30 cellular contexts compared by ENCODE assay signal in the genomic region with DNA sequence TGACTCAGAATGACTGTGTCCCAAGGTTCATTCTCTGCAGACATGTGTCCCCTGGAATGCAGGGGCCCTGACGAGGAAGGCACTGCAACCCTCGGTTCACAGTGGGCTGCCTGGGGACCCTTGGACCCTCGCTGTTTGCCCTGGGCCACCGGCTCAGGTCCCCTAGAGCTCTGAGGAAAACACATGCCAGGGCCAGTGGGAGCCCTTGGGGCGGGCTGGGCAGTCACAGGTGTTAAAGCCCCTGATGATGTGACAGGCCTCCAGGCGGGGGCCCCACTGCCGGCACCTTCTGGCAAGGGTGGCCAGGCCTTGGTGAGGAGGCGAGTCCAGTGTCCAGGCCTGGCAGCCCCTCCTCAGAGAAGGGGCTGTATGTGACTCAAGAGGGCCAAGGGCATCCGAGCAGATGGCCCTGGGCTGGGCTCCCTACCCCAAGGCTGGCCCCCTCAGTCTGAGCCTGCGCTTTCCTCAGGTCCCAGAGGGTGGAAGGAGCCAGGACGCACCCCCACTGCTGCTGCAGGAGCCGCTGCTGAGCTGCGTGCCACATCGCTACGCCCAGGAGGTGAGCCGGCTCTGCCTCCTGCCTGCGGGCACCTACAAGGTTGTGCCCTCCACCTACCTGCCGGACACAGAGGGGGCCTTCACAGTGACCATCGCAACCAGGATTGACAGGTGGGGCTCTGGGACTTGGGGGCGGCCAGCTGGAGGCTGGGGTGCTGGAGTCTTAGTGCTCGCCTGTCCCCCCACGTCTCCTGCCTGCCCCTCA. TPM values are rescaled to one million over a fixed set of nuclear protein-coding genes. Genes with fewer than 3 reads are reported as not detected.
DNase-seq lines count a peak whose midpoint lies in the region; ATAC-seq and TF ChIP-seq lines count a peak whose summit lies in the region.
"Had no signal": no experiment of that assay in that cellular context is flagged by ENCODE, and none has a peak within 500 bp of the region (broad histone marks: within the 10 kb centered on the region; RNA-seq: fewer than 3 reads in every experiment).

No MANE protein-coding gene starts in this region.

- H3K36me3 Mint-ChIP-seq in endodermal cell (ENCODE audit: low read depth), result peaks cover 9% of the 10 kb centered on the region
- H3K36me3 Mint-ChIP-seq: immature natural killer cell had no signal

- H3K9me3 ChIP-seq in BLaER1 (no peaks in the 10 kb centered on the region), Peyer's patch (no peaks in the 10 kb centered on the region), psoas muscle (no peaks in the 10 kb centered on the region), endodermal cell (ENCODE audit: control insufficient read depth, low read length) (no peaks in the 10 kb centered on the region), SJCRH30 (replicated peaks) (no peaks in the 10 kb centered on the region), gastroesophageal sphincter (no peaks in the 10 kb centered on the region)
- H3K9me3 ChIP-seq: esophagus squamous epithelium, thoracic aorta had no signal

- H3K27me3 ChIP-seq in BLaER1 (no peaks in the 10 kb centered on the region), Peyer's patch (no peaks in the 10 kb centered on the region), psoas muscle (ENCODE audit: insufficient read depth in 3 of 3, low read length in 2 of 3) (no peaks in the 10 kb centered on the region), endodermal cell (ENCODE audit: control insufficient read depth, insufficient read depth, low read length, poor library complexity, severe bottlenecking) (no peaks in the 10 kb centered on the region), SJCRH30 (no peaks in the 10 kb centered on the region), gastroesophageal sphincter (no peaks in the 10 kb centered on the region)
- H3K27me3 ChIP-seq: cardiac muscle cell, esophagus squamous epithelium had no signal

- 89 to 100% (median 93%) methylated on average over 20 to 22 of the region's 22 CpGs for WGBS in psoas muscle, 3 donors
- WGBS in endodermal cell (ENCODE audit: insufficient coverage in 1 of 2, insufficient read length in 1 of 2), 2 experiments, result 93 to 94% methylated on average over 8 to 22 of the region's 22 CpGs
- 100% methylated on average over 1 of the region's 22 CpGs; no CpG with 5 or more reads in 1 of the 2 donors for WGBS in gastroesophageal sphincter (ENCODE audit: low coverage in 1 of 2), 2 donors

- peaks cover 27% of the 10 kb centered on the region for H3K4me1 ChIP-seq in BLaER1
- H3K4me1 ChIP-seq in Peyer's patch, result no peaks in the 10 kb centered on the region
- peaks cover 10% of the 10 kb centered on the region for H3K4me1 ChIP-seq in psoas muscle
- no peaks in the 10 kb centered on the region for H3K4me1 ChIP-seq in endodermal cell (ENCODE audit: control insufficient read depth, insufficient read depth, low read length)
- no peaks in the 10 kb centered on the region for H3K4me1 ChIP-seq in SJCRH30
- peaks cover 0 to 47% (median 0%) of the 10 kb centered on the region in 3 donors for H3K4me1 ChIP-seq in gastroesophageal sphincter

- H3K27ac Mint-ChIP-seq in endodermal cell, result no peak overlapping the region
- H3K27ac Mint-ChIP-seq: activated B cell treated with CpG ODN at 0.5 μM for 24 hours, immature natural killer cell had no signal

- intact Hi-C loops in left ventricle myocardium superior (cut with micrococcal nuclease), result no loop called here
- intact Hi-C loops in psoas muscle (cut with DNase I), result no loop called here

- TF ChIP-seq POLR2A in Peyer's patch (IDR thresholded peaks at IDR 0.05) (no peak), gastroesophageal sphincter (IDR thresholded peaks at IDR 0.05) (no peak)

- no peaks in the 10 kb centered on the region for H3K4me1 Mint-ChIP-seq in endodermal cell
- H3K4me1 Mint-ChIP-seq: activated B cell treated with CpG ODN at 0.5 μM for 24 hours, immature natural killer cell had no signal

- ATAC-seq in left ventricle myocardium superior, result no peak
- no peak for ATAC-seq in psoas muscle
- no peak for ATAC-seq in gastroesophageal sphincter

- TF ChIP-seq CTCF in Peyer's patch (IDR thresholded peaks at IDR 0.05) (no peak), psoas muscle (IDR thresholded peaks at IDR 0.05) (no peak), endodermal cell (conservative IDR thresholded peaks at IDR 0.05) (no peak), gastroesophageal sphincter (IDR thresholded peaks at IDR 0.05) (no peak)

- DNase-seq in Peyer's patch, result peak in 2 of 3 donors; percentile 37 to 40
- peak; percentile 27 for DNase-seq in left ventricle myocardium superior
- peak; percentile 15 to 46 for DNase-seq in psoas muscle
- DNase-seq in endodermal cell, result no peak
- DNase-seq in SJCRH30, result no peak
- DNase-seq: activated B cell treated with CpG ODN at 0.5 μM for 24 hours; activated CD4-positive, alpha-beta T cell treated with anti-CD3 and anti-CD28 coated beads, Interleukin-2, amount 50 U/mL, for 48 hours; activated naive CD4-positive, alpha-beta T cell; DMS53; esophagus squamous epithelium; GOT3; hippocampal formation; immature natural killer cell; KBM-7; MM.1S; NCI-H1417; NCI-H2081 treated with DMSO at 0.1 percent for 48 hours; NCI-H345; NCI-H82; SHP77; small intestine; stimulated activated CD4-positive, alpha-beta T cell treated with anti-CD3 and anti-CD28 coated beads, Interleukin-2, amount 100 ng/mL, for 48 hours; stimulated activated naive CD4-positive, alpha-beta T cell; SW 1271; T1000 had no signal

- peak overlapping the region; percentile 60 for H3K27ac ChIP-seq in BLaER1
- H3K27ac ChIP-seq in Peyer's patch, result no peak overlapping the region
- no peak overlapping the region for H3K27ac ChIP-seq in psoas muscle
- no peak overlapping the region for H3K27ac ChIP-seq in endodermal cell (ENCODE audit: low read depth, low read length)
- no peak overlapping the region for H3K27ac ChIP-seq in SJCRH30
- H3K27ac ChIP-seq in gastroesophageal sphincter, result peak overlapping the region in 1 of 4 donors; percentile 53
- H3K27ac ChIP-seq: cardiac muscle cell, thoracic aorta had no signal

- peaks cover 71% of the 10 kb centered on the region for H4K20me1 ChIP-seq in BLaER1

- no peak overlapping the region for H3K4me3 Mint-ChIP-seq in endodermal cell
- H3K4me3 Mint-ChIP-seq: activated B cell treated with CpG ODN at 0.5 μM for 24 hours, immature natural killer cell had no signal

- no peaks in the 10 kb centered on the region for H3K9me3 Mint-ChIP-seq in endodermal cell
- H3K9me3 Mint-ChIP-seq: activated B cell treated with CpG ODN at 0.5 μM for 24 hours, immature natural killer cell had no signal

- peak overlapping the region; percentile 41; the same call in 1 of the 2 replicates for H3K9ac ChIP-seq in BLaER1
- no peak overlapping the region for H3K9ac ChIP-seq in endodermal cell (ENCODE audit: extremely low read depth, low read length, poor library complexity, severe bottlenecking)

- peaks cover 100% of the 10 kb centered on the region for H3K36me3 ChIP-seq in BLaER1
- peaks cover 0 to 46% (median 0%) of the 10 kb centered on the region in 3 donors for H3K36me3 ChIP-seq in Peyer's patch
- peaks cover 0 to 46% of the 10 kb centered on the region in 2 donors for H3K36me3 ChIP-seq in psoas muscle (ENCODE audit: insufficient read depth in 1 of 2, low read depth in 1 of 2)
- H3K36me3 ChIP-seq in endodermal cell (ENCODE audit: control insufficient read depth, insufficient read depth, low read length), result peaks cover 7% of the 10 kb centered on the region
- 0 out of 2 replicates have a peak, but pooled peaks cover 3% of the 10 kb centered on the region for H3K36me3 ChIP-seq in SJCRH30
- peaks cover 0 to 96% of the 10 kb centered on the region in 2 donors for H3K36me3 ChIP-seq in gastroesophageal sphincter

- H3K4me2 ChIP-seq in BLaER1, result 0 out of 2 replicates have a peak overlapping the region, but pooled peaks have one; percentile 63

- no peaks in the 10 kb centered on the region for H3K27me3 Mint-ChIP-seq in endodermal cell (ENCODE audit: insufficient read depth)
- H3K27me3 Mint-ChIP-seq: activated B cell treated with CpG ODN at 0.5 μM for 24 hours had no signal

- H3K4me3 ChIP-seq in BLaER1 (no peak overlapping the region), Peyer's patch (no peak overlapping the region), psoas muscle (no peak overlapping the region), endodermal cell (ENCODE audit: low read length) (no peak overlapping the region), SJCRH30 (no peak overlapping the region), gastroesophageal sphincter (no peak overlapping the region)
- H3K4me3 ChIP-seq: cardiac muscle cell, esophagus squamous epithelium, lung had no signal

- no peak for TF ChIP-seq EP300 in gastroesophageal sphincter (IDR thresholded peaks at IDR 0.05)

RNA-seq across cellular contexts. Expression of a gene that starts 11.1 kb away (rescaled TPM):
- total RNA-seq in Peyer's patch (10 to 100 TPM; 48.3 to 96.4 (median 78.9) TPM), left ventricle myocardium superior (51.2 TPM), psoas muscle (1 to 10 TPM; 5.0 to 9.9 (median 7.6) TPM), endodermal cell (10 to 100 TPM; 58.9 to 61.9 TPM), gastroesophageal sphincter (10 to 100 TPM; 19.2 to 34.7 (median 23.2) TPM)
- polyA plus RNA-seq in psoas muscle, result 10 to 100 TPM in 2 of 3 donors, 1 to 10 TPM in 1; 8.9 to 15.0 (median 13.1) TPM
- polyA plus RNA-seq in endodermal cell (2013, experiment 1 of 2), result 43.3 TPM
- polyA plus RNA-seq in endodermal cell (2013, experiment 2 of 2), result 41.5 TPM
- total RNA-seq in SJCRH30 (2014; rRNA removed; shearing (Covaris generic)), result 23.1 and 27.4 TPM in 2 replicates

RNA-seq across cellular contexts. Expression of a gene that starts 27.7 kb away (rescaled TPM):
- 100 to 1,000 TPM in 3 of 4 donors, 10 to 100 TPM in 1; 61.1 to 341 (median 261) TPM for total RNA-seq in Peyer's patch
- 2.1 TPM for total RNA-seq in left ventricle myocardium superior
- total RNA-seq in psoas muscle, result under 1 TPM; 0.36 to 0.92 (median 0.68) TPM
- under 1 TPM; 0.30 to 0.89 (median 0.58) TPM for polyA plus RNA-seq in psoas muscle
- under 1 TPM; 0.55 to 0.71 TPM for total RNA-seq in endodermal cell
- polyA plus RNA-seq in endodermal cell (2013, experiment 1 of 2), result 0.82 TPM
- 0.75 TPM for polyA plus RNA-seq in endodermal cell (2013, experiment 2 of 2)
- 0.04 and 0.30 TPM in 2 replicates for total RNA-seq in SJCRH30 (2014; rRNA removed; shearing (Covaris generic))
- total RNA-seq in gastroesophageal sphincter, result 1 to 10 TPM in 3 of 4 donors, under 1 TPM in 1; 0.93 to 2.3 (median 1.9) TPM

RNA-seq across cellular contexts. Expression of a gene that starts 29.3 kb away (rescaled TPM):
- total RNA-seq in Peyer's patch, result 100 to 1,000 TPM in 3 of 4 donors, 10 to 100 TPM in 1; 85.0 to 175 (median 154) TPM
- 105 TPM for total RNA-seq in left ventricle myocardium superior
- total RNA-seq in psoas muscle, result 10 to 100 TPM; 48.8 to 70.4 (median 59.0) TPM
- polyA plus RNA-seq in psoas muscle, result 10 to 100 TPM; 59.2 to 79.6 (median 71.9) TPM
- total RNA-seq in endodermal cell, result 10 to 100 TPM; 38.4 to 52.4 TPM
- polyA plus RNA-seq in endodermal cell (2013, experiment 1 of 2), result 18.2 TPM
- polyA plus RNA-seq in endodermal cell (2013, experiment 2 of 2), result 18.1 TPM
- 6.0 and 8.4 TPM in 2 replicates for total RNA-seq in SJCRH30 (2014; rRNA removed; shearing (Covaris generic))
- 100 to 1,000 TPM in 1 of 4 donors, 10 to 100 TPM in 3; 49.1 to 127 (median 55.5) TPM for total RNA-seq in gastroesophageal sphincter

RNA-seq across cellular contexts. Expression of a gene that starts 37.4 kb away (rescaled TPM):
- total RNA-seq in Peyer's patch, result 10 to 100 TPM in 1 of 4 donors, 1 to 10 TPM in 3; 4.2 to 10.1 (median 7.1) TPM
- 13.2 TPM for total RNA-seq in left ventricle myocardium superior
- 10 to 100 TPM; 10.4 to 12.9 (median 12.7) TPM for total RNA-seq in psoas muscle
- polyA plus RNA-seq in psoas muscle, result 10 to 100 TPM in 1 of 3 donors, 1 to 10 TPM in 2; 6.6 to 18.1 (median 9.5) TPM
- 1 to 10 TPM; 1.4 to 2.8 TPM for total RNA-seq in endodermal cell
- polyA plus RNA-seq in endodermal cell (2013, experiment 1 of 2), result 8.9 TPM
- polyA plus RNA-seq in endodermal cell (2013, experiment 2 of 2), result 6.1 TPM
- total RNA-seq in SJCRH30 (2014; rRNA removed; shearing (Covaris generic)), result 9.3 and 11.3 TPM in 2 replicates
- 1 to 10 TPM; 3.0 to 5.3 (median 4.0) TPM for total RNA-seq in gastroesophageal sphincter

RNA-seq across cellular contexts. Expression of a gene that starts 39.8 kb away (rescaled TPM):
- total RNA-seq in Peyer's patch (10 to 100 TPM; 27.8 to 89.1 (median 40.1) TPM), left ventricle myocardium superior (5.1 TPM), psoas muscle (1 to 10 TPM; 3.0 to 5.8 (median 4.6) TPM), endodermal cell (10 to 100 TPM in 1 of 2 donors, 1 to 10 TPM in 1; 7.4 to 13.3 TPM), gastroesophageal sphincter (10 to 100 TPM in 1 of 4 donors, 1 to 10 TPM in 3; 7.0 to 12.0 (median 8.9) TPM)
- 1 to 10 TPM; 1.4 to 2.5 (median 2.4) TPM for polyA plus RNA-seq in psoas muscle
- polyA plus RNA-seq in endodermal cell (2013, experiment 1 of 2), result 6.2 TPM
- polyA plus RNA-seq in endodermal cell (2013, experiment 2 of 2), result 4.8 TPM
- total RNA-seq in SJCRH30 (2014; rRNA removed; shearing (Covaris generic)), result 6.3 and 6.7 TPM in 2 replicates

Comparison
In these comparisons a context has a peak if more than half of its experiments do, and no peak if none do; other contexts are left out.
1. DNase-seq: peak in Peyer's patch (2 of 3), left ventricle myocardium superior (single experiment) and psoas muscle (2 of 2); none in endodermal cell (single experiment) and SJCRH30 (0 of 2).
2. RNA of a gene that starts 27.7 kb away (total RNA-seq): 61.1 to 341 TPM in Peyer's patch; 2.1 TPM in left ventricle myocardium superior (single experiment), 0.93 to 2.3 TPM in gastroesophageal sphincter, 0.36 to 0.92 TPM in psoas muscle, 0.55 to 0.71 TPM in endodermal cell and 0.04 to 0.30 TPM in SJCRH30; every median in the first group is over 10 times any median in the second.